In genomic region chr11:127445476-127445875, GRCh38 we compare ENCODE assay signal across 21 cellular contexts.
"Had no signal": no experiment of that assay in that cellular context is flagged by ENCODE, and none has a peak within 500 bp of the region (broad histone marks: within the 10 kb centered on the region; RNA-seq: fewer than 3 reads in every experiment).

No MANE protein-coding gene starts in this region.

- H3K36me3 ChIP-seq: heart left ventricle, lower lobe of right lung, pancreas, right lobe of liver, spleen, thoracic aorta, transverse colon had no signal

- H3K27me3 ChIP-seq: heart left ventricle, right lobe of liver, spleen, transverse colon had no signal

- DNase-seq: cerebellar nuclear complex; dermis blood vessel endothelial cell; erythroblast; foreskin melanocyte; heart left ventricle; hippocampal formation; lower lobe of right lung; midbrain; occipital lobe; pancreas; right lobe of liver; spleen; stimulated activated CD4-positive, alpha-beta T cell treated with anti-CD3 and anti-CD28 coated beads, Interleukin-15, amount 100 ng/mL, for 24 hours; stimulated activated CD4-positive, alpha-beta T cell treated with anti-CD3 and anti-CD28 coated beads, Interleukin-1b, Interleukin-23, amount 100 ng/mL, for 48 hours; stimulated activated CD4-positive, alpha-beta T cell treated with anti-CD3 and anti-CD28 coated beads, Interleukin-4, amount 100 ng/mL, for 24 hours; stimulated activated naive CD8-positive, alpha-beta T cell treated with anti-CD3 and anti-CD28 coated beads, Interleukin-15, amount 100 ng/mL, for 72 hours; transverse colon had no signal

- H3K4me1 ChIP-seq: lower lobe of right lung, pancreas, right lobe of liver, spleen, transverse colon had no signal

- ATAC-seq: left lobe of liver; lower lobe of right lung; natural killer cell treated with Interleukin-12 subunit alpha and Interleukin-12 subunit beta and Interleukin-15 and Interleukin-18, amount 100 ng/mL, for 72 hours; pancreas; right lobe of liver; stimulated activated memory B cell treated with anti-CD40 and anti-IgM and Interleukin-4, amounts not matched to agents 10 μg/mL and 1 μg/mL and 100 μg/mL, for 72 hours; stimulated activated naive CD8-positive, alpha-beta T cell treated with anti-CD3 and anti-CD28 coated beads, Interleukin-15, amount 100 ng/mL, for 72 hours had no signal

- H3K4me3 ChIP-seq: heart left ventricle, lower lobe of right lung, pancreas, right lobe of liver, spleen, thoracic aorta, transverse colon had no signal

- H3K9me3 ChIP-seq: heart left ventricle, lower lobe of right lung, pancreas, right lobe of liver, spleen, thoracic aorta, transverse colon had no signal

- H3K27ac ChIP-seq: heart left ventricle, lower lobe of right lung, pancreas, right lobe of liver, spleen, thoracic aorta, transverse colon had no signal
